In genomic region chr1:229135773-229136172, GRCh38 we compare ENCODE assay signal across 30 cellular contexts.
"Had no signal": no experiment of that assay in that cellular context is flagged by ENCODE, and none has a peak within 500 bp of the region (broad histone marks: within the 10 kb centered on the region; RNA-seq: fewer than 3 reads in every experiment).

No MANE protein-coding gene starts in this region.

- H3K9me3 ChIP-seq: colonic mucosa, gastrocnemius medialis, lower lobe of right lung had no signal

- H3K4me3 Mint-ChIP-seq: dendritic cell treated with granulocyte-macrophage colony-stimulating factor and Interleukin-4, amounts not matched to agents 40 ng/mL and 50 ng/mL, for 4 days; effector memory CD8-positive, alpha-beta T cell; endodermal cell; immature natural killer cell; mesothelial cell of epicardium had no signal

- H3K4me1 ChIP-seq: colonic mucosa, gastrocnemius medialis had no signal

- H3K27me3 ChIP-seq: colonic mucosa, esophagus squamous epithelium, gastrocnemius medialis, hepatocyte, left lung had no signal

- DNase-seq: colonic mucosa; cortex of kidney; effector CD8-positive, alpha-beta T cell; effector memory CD8-positive, alpha-beta T cell; endodermal cell; erythroblast; esophagus squamous epithelium; foreskin fibroblast; foreskin melanocyte; gastrocnemius medialis; glutamatergic neuron; heart left ventricle; hypothalamus; immature natural killer cell; islet precursor cell; kidney; kidney glomerular epithelial cell; left cardiac atrium; left lung; left ventricle myocardium superior; lower lobe of right lung; mesenchymal stem cell; mucosa of descending colon; naive B cell; naive thymus-derived CD8-positive, alpha-beta T cell had no signal

- H3K4me3 ChIP-seq: colonic mucosa, esophagus squamous epithelium, gastrocnemius medialis, heart left ventricle, hepatocyte, left lung, lower lobe of right lung, mucosa of descending colon had no signal

- ATAC-seq: effector memory CD8-positive, alpha-beta T cell; esophagus mucosa; gastrocnemius medialis; heart left ventricle; left cardiac atrium; left lung; left ventricle myocardium superior; lower lobe of right lung; mucosa of descending colon; naive thymus-derived CD8-positive, alpha-beta T cell had no signal

- H3K79me2 ChIP-seq: hepatocyte had no signal

- H3K4me2 ChIP-seq: hepatocyte had no signal

- H3K27me3 Mint-ChIP-seq: effector memory CD8-positive, alpha-beta T cell; naive thymus-derived CD8-positive, alpha-beta T cell had no signal

- H3K27ac ChIP-seq: colonic mucosa, epithelial cell of prostate, esophagus squamous epithelium, gastrocnemius medialis, heart left ventricle, hepatocyte, left lung, lower lobe of right lung had no signal

- H3K27ac Mint-ChIP-seq: dendritic cell treated with granulocyte-macrophage colony-stimulating factor and Interleukin-4, amounts not matched to agents 40 ng/mL and 50 ng/mL, for 4 days; effector memory CD8-positive, alpha-beta T cell; endodermal cell; immature natural killer cell; mesothelial cell of epicardium had no signal

- H3K36me3 ChIP-seq: colonic mucosa, esophagus squamous epithelium, gastrocnemius medialis, heart left ventricle, left lung, lower lobe of right lung had no signal
